Comparison of ENCODE assay signal across 10 cellular contexts in genomic region chr19:33195711-33196347, GRCh38. TPM values are rescaled to one million over a fixed set of nuclear protein-coding genes. Genes with fewer than 3 reads are reported as not detected.
A peak's percentile ranks its signal among the peaks of the same experiment; 100 is the strongest.
DNase-seq lines count a peak whose midpoint lies in the region; ATAC-seq and TF ChIP-seq lines count a peak whose summit lies in the region.
"Had no signal": no experiment of that assay in that cellular context is flagged by ENCODE, and none has a peak within 500 bp of the region (broad histone marks: within the 10 kb centered on the region; RNA-seq: fewer than 3 reads in every experiment).

No MANE protein-coding gene starts in this region.

- in situ Hi-C loops in astrocyte of the spinal cord (cut with HindIII; ENCODE audit: low sequenced_read_pairs), result no loop called here

- H3K4me1 ChIP-seq in GM23338 (ENCODE audit: insufficient read depth), result peaks cover 5% of the 10 kb centered on the region; the same call in 1 of the 2 replicates
- H3K4me1 ChIP-seq in iPS-15b (ENCODE audit: control insufficient read depth, insufficient read depth, low read length), result no peaks in the 10 kb centered on the region
- H3K4me1 ChIP-seq in sigmoid colon, result peaks cover 0 to 20% (median 13%) of the 10 kb centered on the region in 4 donors
- H3K4me1 ChIP-seq in adrenal gland (replicated peaks in 1 of 2), result peaks cover 9% of the 10 kb centered on the region in 2 donors

- peaks cover 23% of the 10 kb centered on the region for H3K27me3 ChIP-seq in GM23338 (ENCODE audit: insufficient read depth)
- H3K27me3 ChIP-seq in iPS-15b (ENCODE audit: control insufficient read depth, insufficient read depth, low read length), result peaks cover 17% of the 10 kb centered on the region
- no peaks in the 10 kb centered on the region for H3K27me3 ChIP-seq in sigmoid colon
- no peaks in the 10 kb centered on the region for H3K27me3 ChIP-seq in adrenal gland

- H3K4me3 Mint-ChIP-seq in GM23338, result peak overlapping the region; percentile 78; the same call in 2 of the 3 replicates
- peak overlapping the region in 1 of 3 donors; percentile 53 for H3K4me3 Mint-ChIP-seq in T-cell
- H3K4me3 Mint-ChIP-seq: activated B cell treated with CpG ODN at 0.5 μM for 24 hours; activated naive CD8-positive, alpha-beta T cell treated with anti-CD3 and anti-CD28 coated beads, Interleukin-2, amount 10 ng/mL, durations not matched to agents 7 days and 5 days had no signal

- no peak for TF ChIP-seq CTCF in GM23338 (conservative IDR thresholded peaks at IDR 0.05; ENCODE audit: low read depth in 2 of 2)
- TF ChIP-seq CTCF in astrocyte of the spinal cord (IDR thresholded peaks at IDR 0.05; ENCODE audit: low read depth, low read length), result no peak
- no peak for TF ChIP-seq CTCF in sigmoid colon (IDR thresholded peaks at IDR 0.05)
- TF ChIP-seq CTCF in adrenal gland (IDR thresholded peaks at IDR 0.05), result no peak

- peak overlapping the region; percentile 69 for H3K4me3 ChIP-seq in GM23338
- peak overlapping the region; percentile 49 for H3K4me3 ChIP-seq in astrocyte of the spinal cord (ENCODE audit: low read depth, low read length)
- H3K4me3 ChIP-seq in iPS-15b (ENCODE audit: low read depth, low read length), result peak overlapping the region; percentile 33
- H3K4me3 ChIP-seq in sigmoid colon, result peak overlapping the region; percentile 49 to 86 (median 78)
- H3K4me3 ChIP-seq in adrenal gland, result peak overlapping the region in 1 of 4 donors; percentile 91

- H2AFZ ChIP-seq in GM23338, result no peak overlapping the region

- H3K36me3 Mint-ChIP-seq in GM23338 (ENCODE audit: low read depth) (no peaks in the 10 kb centered on the region; the same call in 1 of the 3 replicates), T-cell (no peaks in the 10 kb centered on the region)
- H3K36me3 Mint-ChIP-seq: activated naive CD8-positive, alpha-beta T cell treated with anti-CD3 and anti-CD28 coated beads, Interleukin-2, amount 10 ng/mL, durations not matched to agents 7 days and 5 days had no signal

- POLR2A ChIA-PET in T-cell (lab: Charles Lee), result no interaction called here

- intact Hi-C loops in sigmoid colon (cut with DNase I) (loop anchor here (2.0 kb wide), 1 partner anchor 107 kb away; the partner anchor contains the start of gene CEBPA), adrenal gland (cut with DNase I) (loop anchor here in 1 of 2 donors (10.0 kb wide), 1 partner anchor 221 kb away; the partner anchor contains the start of genes CEP89 and FAAP24)

- H3K27ac Mint-ChIP-seq in GM23338 (no peak overlapping the region), T-cell (no peak overlapping the region)
- H3K27ac Mint-ChIP-seq: activated B cell treated with CpG ODN at 0.5 μM for 24 hours; activated naive CD8-positive, alpha-beta T cell treated with anti-CD3 and anti-CD28 coated beads, Interleukin-2, amount 10 ng/mL, durations not matched to agents 7 days and 5 days had no signal

- H3K36me3 ChIP-seq in GM23338 (ENCODE audit: insufficient read depth) (no peaks in the 10 kb centered on the region), iPS-15b (ENCODE audit: control insufficient read depth, insufficient read depth, low read length) (no peaks in the 10 kb centered on the region), sigmoid colon (peaks cover 0 to 24% (median 0%) of the 10 kb centered on the region in 4 donors), adrenal gland (replicated peaks in 1 of 2) (peaks cover 0 to 2% of the 10 kb centered on the region in 2 donors)

- WGBS in sigmoid colon, 2 donors, result 79 to 84% methylated on average over 16 of the region's 16 CpGs
- WGBS in adrenal gland, 4 donors, result 59 to 89% (median 72%) methylated on average over 1 to 16 of the region's 16 CpGs

- no peaks in the 10 kb centered on the region; the same call in 2 of the 3 replicates for H3K9me3 Mint-ChIP-seq in GM23338
- no peaks in the 10 kb centered on the region for H3K9me3 Mint-ChIP-seq in T-cell
- H3K9me3 Mint-ChIP-seq: activated B cell treated with CpG ODN at 0.5 μM for 24 hours; activated naive CD8-positive, alpha-beta T cell treated with anti-CD3 and anti-CD28 coated beads, Interleukin-2, amount 10 ng/mL, durations not matched to agents 7 days and 5 days had no signal

- H3K4me1 Mint-ChIP-seq in GM23338, result no peaks in the 10 kb centered on the region
- peaks cover 0 to 6% (median 4%) of the 10 kb centered on the region in 3 donors for H3K4me1 Mint-ChIP-seq in T-cell
- H3K4me1 Mint-ChIP-seq: activated naive CD8-positive, alpha-beta T cell treated with anti-CD3 and anti-CD28 coated beads, Interleukin-2, amount 10 ng/mL, durations not matched to agents 7 days and 5 days had no signal

- no peaks in the 10 kb centered on the region for H3K79me2 ChIP-seq in GM23338 (replicated peaks; ENCODE audit: insufficient read depth)

- H4K20me1 ChIP-seq in GM23338 (replicated peaks; ENCODE audit: insufficient read depth), result peaks cover 4% of the 10 kb centered on the region; the same call in 1 of the 2 replicates

- H3F3A ChIP-seq in GM23338 (replicated peaks; ENCODE audit: low read depth), result no peaks in the 10 kb centered on the region

- no peaks in the 10 kb centered on the region for H3K9me3 ChIP-seq in iPS-15b (ENCODE audit: control insufficient read depth, insufficient read depth, low read length)
- no peaks in the 10 kb centered on the region for H3K9me3 ChIP-seq in sigmoid colon
- H3K9me3 ChIP-seq in adrenal gland (replicated peaks in 1 of 3), result no peaks in the 10 kb centered on the region

- no peak overlapping the region for H3K9ac ChIP-seq in iPS-15b (ENCODE audit: low read depth, low read length)

- H3K4me2 ChIP-seq in GM23338, result peak overlapping the region; percentile 89

- TF ChIP-seq EP300 in sigmoid colon (IDR thresholded peaks at IDR 0.05), result no peak

- no peak for DNase-seq in GM23338 (ENCODE audit: low spot score)
- DNase-seq in astrocyte of the spinal cord (ENCODE audit: low read depth, low spot score), result no peak
- DNase-seq in sigmoid colon, result no peak
- DNase-seq in T-cell, result no peak
- no peak for DNase-seq in adrenal gland
- DNase-seq: activated B cell treated with CpG ODN at 0.5 μM for 24 hours; activated naive CD8-positive, alpha-beta T cell treated with anti-CD3 and anti-CD28 coated beads, Interleukin-2, amount 10 ng/mL, durations not matched to agents 7 days and 5 days had no signal

- no peaks in the 10 kb centered on the region for H3K9me2 ChIP-seq in GM23338 (ENCODE audit: insufficient read depth)

- TF ChIP-seq POLR2A in sigmoid colon (IDR thresholded peaks at IDR 0.05) (no peak), adrenal gland (IDR thresholded peaks at IDR 0.05) (no peak)

- H3K27ac ChIP-seq in GM23338 (ENCODE audit: low read depth), result no peak overlapping the region
- peak overlapping the region; percentile 69 to 76 (median 75) for H3K27ac ChIP-seq in sigmoid colon
- peak overlapping the region in 2 of 5 donors; percentile 80 to 86 for H3K27ac ChIP-seq in adrenal gland

- H3K27me3 Mint-ChIP-seq in GM23338 (ENCODE audit: insufficient read depth, low read depth, poor library complexity) (peaks cover 20% of the 10 kb centered on the region), T-cell (peaks cover 33 to 48% of the 10 kb centered on the region in 2 donors)

- CTCF ChIA-PET in T-cell (lab: Charles Lee), result no interaction called here

- ATAC-seq in GM23338 (no peak; the same call in 1 of the 3 replicates), T-cell (replicated peaks in 1 of 4) (no peak), GM18511 (IDR thresholded peaks at IDR 0.05; ENCODE audit: unreplicated experiment) (no peak), GM21723 (IDR thresholded peaks at IDR 0.05; ENCODE audit: unreplicated experiment) (no peak)

TF ChIP-seq in GM23338, 12 proteins besides CTCF, POLR2A, EP300 and RAD21 (continues in another document):
- TF ChIP-seq POLR2AphosphoS5 (IDR thresholded peaks at IDR 0.05; ENCODE audit: low read depth), result no peak
- no peak for TF ChIP-seq ZNF114 (CRISPR knock-in tag; IDR thresholded peaks at IDR 0.05)
- TF ChIP-seq EZH2phosphoT487 (IDR thresholded peaks at IDR 0.05; ENCODE audit: unreplicated experiment), result no peak
- no peak for TF ChIP-seq REST (IDR thresholded peaks at IDR 0.05; ENCODE audit: unreplicated experiment)

RNA-seq across cellular contexts. Expression of gene LRP3, which starts 1.7 kb away (rescaled TPM):
- 43.1 and 62.7 TPM in 2 replicates for total RNA-seq in GM23338 (2014; rRNA removed; shearing (Covaris generic))
- polyA plus RNA-seq in GM23338 (2016; fragmentation: Nextera tagmentation; extraction: Ambion mirVana) (3.5 and 4.3 TPM in 2 replicates), sigmoid colon (10 to 100 TPM in 1 of 3 donors, 1 to 10 TPM in 2; 3.9 to 10.3 (median 9.6) TPM), adrenal gland (10 to 100 TPM in 2 of 3 donors, 1 to 10 TPM in 1; 1.4 to 43.7 (median 23.7) TPM)
- total RNA-seq in sigmoid colon (10 to 100 TPM; 17.1 to 31.5 (median 21.8) TPM), T-cell (under 1 TPM in 3 of 5 donors, not detected in 2; 0.13 to 0.55 (median 0.19) TPM), adrenal gland (10 to 100 TPM; 31.0 to 92.8 (median 64.2) TPM)
- total RNA-seq: activated B cell treated with CpG ODN at 0.5 μM for 24 hours had no signal

RNA-seq across cellular contexts. Expression of gene SLC7A10, which starts 29.8 kb away (rescaled TPM):
- 2.6 and 6.3 TPM in 2 replicates for total RNA-seq in GM23338 (2014; rRNA removed; shearing (Covaris generic))
- polyA plus RNA-seq in GM23338 (2016; fragmentation: Nextera tagmentation; extraction: Ambion mirVana) (2.5 and 3.3 TPM in 2 replicates), sigmoid colon (1 to 10 TPM in 1 of 3 donors, not detected in 2; 1.4 TPM), adrenal gland (1 to 10 TPM in 1 of 3 donors, under 1 TPM in 1, not detected in 1; 0.24 to 9.3 TPM)
- total RNA-seq in sigmoid colon (1 to 10 TPM in 1 of 4 donors, under 1 TPM in 1, not detected in 2; 0.27 to 1.1 TPM), T-cell (not detected), adrenal gland (1 to 10 TPM in 1 of 8 donors, under 1 TPM in 5, not detected in 2; 0.14 to 2.8 (median 0.45) TPM)
- total RNA-seq: activated B cell treated with CpG ODN at 0.5 μM for 24 hours; activated naive CD8-positive, alpha-beta T cell treated with anti-CD3 and anti-CD28 coated beads, Interleukin-2, amount 10 ng/mL, durations not matched to agents 7 days and 5 days had no signal

Comparison
In these comparisons a context has a peak if more than half of its experiments do, and no peak if none do; other contexts are left out.
1. RNA of gene LRP3, which starts 1.7 kb away (total RNA-seq): 31.0 to 92.8 TPM in adrenal gland, 43.1 to 62.7 TPM in GM23338 and 17.1 to 31.5 TPM in sigmoid colon; 0.13 to 0.55 TPM in T-cell; every median in the first group is over 10 times any median in the second.